In genomic region chr16:741986-742629, GRCh38 we compare ENCODE assay signal across 14 cellular contexts. TPM values are rescaled to one million over a fixed set of nuclear protein-coding genes. Genes with fewer than 3 reads are reported as not detected.
A peak's percentile ranks its signal among the peaks of the same experiment; 100 is the strongest.
DNase-seq lines count a peak whose midpoint lies in the region; ATAC-seq and TF ChIP-seq lines count a peak whose summit lies in the region.
"Had no signal": no experiment of that assay in that cellular context is flagged by ENCODE, and none has a peak within 500 bp of the region (broad histone marks: within the 10 kb centered on the region; RNA-seq: fewer than 3 reads in every experiment).

No MANE protein-coding gene starts in this region.

- no peak for ATAC-seq in stimulated activated naive CD8-positive, alpha-beta T cell treated with anti-CD3 and anti-CD28 coated beads, Interleukin-15, amount 100 ng/mL, for 72 hours
- no peak for ATAC-seq in HG03097 (IDR thresholded peaks at IDR 0.05; ENCODE audit: low FRiP score, unreplicated experiment)

- no peaks in the 10 kb centered on the region for H3K27me3 Mint-ChIP-seq in activated naive CD4-positive, alpha-beta T cell treated with anti-CD3 and anti-CD28 coated beads, Interleukin-2, amount 50 U/mL, for 24 hours
- H3K27me3 Mint-ChIP-seq in endothelial cell (ENCODE audit: unreplicated experiment): peaks cover 3% of the 10 kb centered on the region
- H3K27me3 Mint-ChIP-seq in stimulated activated naive CD8-positive, alpha-beta T cell treated with anti-CD3 and anti-CD28 coated beads, Interleukin-15, amount 100 ng/mL, for 72 hours: no peaks in the 10 kb centered on the region

- TF ChIP-seq CTCF in RWPE1 (conservative IDR thresholded peaks at IDR 0.05; ENCODE audit: low read depth) (no peak), endothelial cell (IDR thresholded peaks at IDR 0.05; ENCODE audit: unreplicated experiment) (no peak)

- peak overlapping the region; percentile 41 for H3K27ac Mint-ChIP-seq in activated naive CD4-positive, alpha-beta T cell treated with anti-CD3 and anti-CD28 coated beads, Interleukin-2, amount 50 U/mL, for 24 hours
- no peak overlapping the region for H3K27ac Mint-ChIP-seq in endothelial cell (ENCODE audit: unreplicated experiment)
- H3K27ac Mint-ChIP-seq in stimulated activated naive CD8-positive, alpha-beta T cell treated with anti-CD3 and anti-CD28 coated beads, Interleukin-15, amount 100 ng/mL, for 72 hours: no peak overlapping the region

- H3K9me3 Mint-ChIP-seq in activated naive CD4-positive, alpha-beta T cell treated with anti-CD3 and anti-CD28 coated beads, Interleukin-2, amount 50 U/mL, for 24 hours: no peaks in the 10 kb centered on the region
- no peaks in the 10 kb centered on the region for H3K9me3 Mint-ChIP-seq in endothelial cell (ENCODE audit: unreplicated experiment)
- H3K9me3 Mint-ChIP-seq in stimulated activated naive CD8-positive, alpha-beta T cell treated with anti-CD3 and anti-CD28 coated beads, Interleukin-15, amount 100 ng/mL, for 72 hours: no peaks in the 10 kb centered on the region

- H3K36me3 Mint-ChIP-seq in activated naive CD4-positive, alpha-beta T cell treated with anti-CD3 and anti-CD28 coated beads, Interleukin-2, amount 50 U/mL, for 24 hours: peaks cover 4% of the 10 kb centered on the region
- H3K36me3 Mint-ChIP-seq in endothelial cell (ENCODE audit: low read depth, unreplicated experiment): no peaks in the 10 kb centered on the region

- POLR2A ChIA-PET in RWPE1 (lab: Yijun Ruan, JAX; ENCODE audit: low non-redundant PET) (no interaction called here), HEK293T (lab: Yijun Ruan, JAX) (interaction anchor here (1.1 to 2.9 kb wide), 3 partner anchors 11 to 52 kb away, joined by 3 to 12 read pairs (median 4); partner anchors contain the start of gene WDR24)

- H3K27ac ChIP-seq in RWPE1: peak overlapping the region; percentile 81; the same call in 1 of the 2 replicates
- H3K27ac ChIP-seq: cardiac muscle cell, SJSA1 had no signal

- H3K4me1 Mint-ChIP-seq in activated naive CD4-positive, alpha-beta T cell treated with anti-CD3 and anti-CD28 coated beads, Interleukin-2, amount 50 U/mL, for 24 hours: peaks cover 13% of the 10 kb centered on the region
- H3K4me1 Mint-ChIP-seq in endothelial cell (ENCODE audit: unreplicated experiment): peaks cover 18% of the 10 kb centered on the region
- peaks cover 22% of the 10 kb centered on the region for H3K4me1 Mint-ChIP-seq in stimulated activated naive CD8-positive, alpha-beta T cell treated with anti-CD3 and anti-CD28 coated beads, Interleukin-15, amount 100 ng/mL, for 72 hours

- no peak for DNase-seq in activated naive CD4-positive, alpha-beta T cell treated with Interleukin-2 at 50 U/mL for 16 hours
- DNase-seq in RWPE1 (ENCODE audit: low spot score) (no peak), endothelial cell (ENCODE audit: low spot score) (no peak), HEK293T (ENCODE audit: extremely low spot score) (no peak), H4 (ENCODE audit: low spot score) (no peak)
- DNase-seq in stimulated activated naive CD8-positive, alpha-beta T cell treated with anti-CD3 and anti-CD28 coated beads, Interleukin-15, amount 100 ng/mL, for 72 hours: no peak
- DNase-seq: stimulated activated CD4-positive, alpha-beta T cell treated with anti-CD3 and anti-CD28 coated beads, Interleukin-15, amount 100 ng/mL, for 24 hours; upper lobe of right lung had no signal

- CTCF ChIA-PET in RWPE1 (lab: Yijun Ruan, JAX) (interaction anchor here (0.9 kb wide), 1 partner anchor 26 kb away, joined by 4 read pairs; no protein-coding TSS in a partner anchor), HEK293T (lab: Yijun Ruan, JAX) (interaction anchor here (1.7 kb wide), 1 partner anchor 22 kb away, joined by 4 read pairs; no protein-coding TSS in a partner anchor)

- H3K4me3 Mint-ChIP-seq in activated naive CD4-positive, alpha-beta T cell treated with anti-CD3 and anti-CD28 coated beads, Interleukin-2, amount 50 U/mL, for 24 hours: peak overlapping the region; percentile 81
- H3K4me3 Mint-ChIP-seq in endothelial cell (ENCODE audit: unreplicated experiment): peak overlapping the region; percentile 62
- peak overlapping the region; percentile 85 to 87 for H3K4me3 Mint-ChIP-seq in stimulated activated naive CD8-positive, alpha-beta T cell treated with anti-CD3 and anti-CD28 coated beads, Interleukin-15, amount 100 ng/mL, for 72 hours

TF ChIP-seq in HEK293T, 16 proteins besides CTCF, POLR2A, EP300 and RAD21:
- TF ChIP-seq LEF1 (IDR thresholded peaks at IDR 0.05; ENCODE audit: borderline replicate concordance): no peak
- TF ChIP-seq SUZ12 (IDR thresholded peaks at IDR 0.05): no peak
- TF ChIP-seq L3MBTL2 (conservative IDR thresholded peaks at IDR 0.05): no peak
- no peak for TF ChIP-seq ELF4 (IDR thresholded peaks at IDR 0.05)
- TF ChIP-seq FOXK2 (IDR thresholded peaks at IDR 0.05): no peak
- no peak for TF ChIP-seq TARDBP (IDR thresholded peaks at IDR 0.05)
- no peak for TF ChIP-seq NFRKB (IDR thresholded peaks at IDR 0.05)
- no peak for TF ChIP-seq CTBP1 (IDR thresholded peaks at IDR 0.05; ENCODE audit: borderline replicate concordance)
- TF ChIP-seq ARNT (IDR thresholded peaks at IDR 0.05): no peak
- TF ChIP-seq SP1 (IDR thresholded peaks at IDR 0.05): no peak
- TF ChIP-seq FOXM1 (IDR thresholded peaks at IDR 0.05; ENCODE audit: borderline replicate concordance): no peak
- TF ChIP-seq FOXA1 (IDR thresholded peaks at IDR 0.05): no peak
- TF ChIP-seq BHLHE40 (IDR thresholded peaks at IDR 0.05; ENCODE audit: borderline replicate concordance): no peak
- no peak for TF ChIP-seq HDGF (IDR thresholded peaks at IDR 0.05; ENCODE audit: borderline replicate concordance)

RNA-seq across cellular contexts. Expression of gene CIAO3, which starts 1.3 kb away (rescaled TPM):
- 51.0 TPM for total RNA-seq in endothelial cell (ENCODE audit: unreplicated experiment)
- 15.0 and 18.5 TPM in 2 replicates for total RNA-seq in H4 (2014; rRNA removed; shearing (Covaris generic))

RNA-seq across cellular contexts. Expression of gene HAGHL, which starts 15.2 kb away (rescaled TPM):
- total RNA-seq in endothelial cell (ENCODE audit: unreplicated experiment): 1.5 TPM
- total RNA-seq in H4 (2014; rRNA removed; shearing (Covaris generic)): 4.1 and 14.5 TPM in 2 replicates

RNA-seq across cellular contexts. Expression of gene CCDC78, which starts 15.9 kb away (rescaled TPM):
- 0.85 TPM for total RNA-seq in endothelial cell (ENCODE audit: unreplicated experiment)
- total RNA-seq in H4 (2014; rRNA removed; shearing (Covaris generic)): 0.23 TPM in 1 of 2 replicates, not detected in the other

RNA-seq across cellular contexts. Expression of gene MSLN, which starts 18.4 kb away (rescaled TPM):
- 0.44 TPM for total RNA-seq in endothelial cell (ENCODE audit: unreplicated experiment)
- total RNA-seq in H4 (2014; rRNA removed; shearing (Covaris generic)): not detected in 2 replicates
- total RNA-seq: frontal cortex, mesenteric fat pad, SJSA1 had no signal

RNA-seq across cellular contexts. Expression of gene ANTKMT, which starts 21.2 kb away (rescaled TPM):
- 11.1 TPM for total RNA-seq in endothelial cell (ENCODE audit: unreplicated experiment)
- 10.9 and 22.8 TPM in 2 replicates for total RNA-seq in H4 (2014; rRNA removed; shearing (Covaris generic))
